ENCODE assay signal across 7 cellular contexts in genomic region chr6:46990818-46991510, GRCh38. TPM values are rescaled to one million over a fixed set of nuclear protein-coding genes. Genes with fewer than 3 reads are reported as not detected.
A peak's percentile ranks its signal among the peaks of the same experiment; 100 is the strongest.
DNase-seq lines count a peak whose midpoint lies in the region; TF ChIP-seq lines count a peak whose summit lies in the region.
"Not testable (repeated sequence)": the region's sequence is repeated elsewhere in the genome, so short reads cannot be mapped to it uniquely, and the experiment has no call there.

No MANE protein-coding gene starts in this region.

- H3K27me3 Mint-ChIP-seq in osteocyte (ENCODE audit: unreplicated experiment): peaks cover 31% of the 10 kb centered on the region

- not testable (repeated sequence) for H3K4me3 ChIP-seq in DOHH2 (ENCODE audit: low read length); SK-N-SH (ENCODE audit: low read depth in 2 of 2, low read length in 1 of 2); hepatocyte

- H3K9ac ChIP-seq in SK-N-SH: not testable (repeated sequence)

- not testable (repeated sequence) for H3F3A ChIP-seq in DOHH2 (ENCODE audit: control insufficient read depth, insufficient read depth); SK-N-SH (replicated peaks; ENCODE audit: insufficient read depth)

- H3K4me1 ChIP-seq in DOHH2 (ENCODE audit: control insufficient read depth, low read length); SK-N-SH (ENCODE audit: control insufficient read depth in 1 of 2, insufficient read depth in 2 of 2, low read depth in 1 of 2, low read length in 1 of 2); hepatocyte (ENCODE audit: insufficient read depth): not testable (repeated sequence)

- POLR2A ChIA-PET in SK-N-SH (lab: Yijun Ruan, JAX): not testable (repeated sequence)

- H4K20me1 ChIP-seq in DOHH2 (ENCODE audit: control insufficient read depth, insufficient read depth, low read depth, low read length); SK-N-SH (ENCODE audit: insufficient read depth); hepatocyte (ENCODE audit: insufficient read depth, poor library complexity, severe bottlenecking): not testable (repeated sequence)

- not testable (repeated sequence) for H3K36me3 ChIP-seq in DOHH2 (ENCODE audit: control insufficient read depth, low read length); SK-N-SH (replicated peaks in 1 of 2; ENCODE audit: control insufficient read depth in 1 of 2, insufficient read depth in 2 of 2, low read length in 1 of 2); hepatocyte (replicated peaks; ENCODE audit: insufficient read depth, low read depth)

- H3K4me1 Mint-ChIP-seq in osteocyte (ENCODE audit: unreplicated experiment): not testable (repeated sequence)

- not testable (repeated sequence) for H3K4me2 ChIP-seq in DOHH2 (ENCODE audit: low read length); SK-N-SH
- H3K4me2 ChIP-seq in hepatocyte: peak overlapping the region; percentile 8

- peak; percentile 68 for TF ChIP-seq RAD21 in SK-N-SH (IDR thresholded peaks at IDR 0.05; ENCODE audit: low read length)

- not testable (repeated sequence) for H3K27ac ChIP-seq in DOHH2 (ENCODE audit: low read depth, low read length); SK-N-SH (ENCODE audit: low read depth in 2 of 2, low read length in 1 of 2)
- peak overlapping the region; percentile 7 for H3K27ac ChIP-seq in hepatocyte

- H2AFZ ChIP-seq in SK-N-SH (ENCODE audit: low read depth): not testable (repeated sequence)
- H2AFZ ChIP-seq in hepatocyte: peak overlapping the region; percentile 24

- H3K27ac Mint-ChIP-seq in osteocyte (ENCODE audit: unreplicated experiment): not testable (repeated sequence)

- H3K4me3 Mint-ChIP-seq in osteocyte (ENCODE audit: unreplicated experiment): not testable (repeated sequence)

- peak; percentile 46 for DNase-seq in KBM-7
- DNase-seq in NCI-H446 treated with DMSO at 0.1 percent for 48 hours (lab: John Stamatoyannopoulos, UW): peak; percentile 10
- DNase-seq in SK-N-SH: peak; percentile 21
- peak; percentile 51 to 83 for DNase-seq in dermis microvascular lymphatic vessel endothelial cell (ENCODE audit: low read depth in 2 of 2)
- DNase-seq in hepatocyte (ENCODE audit: low spot score): peak; percentile 67
- DNase-seq in osteocyte (ENCODE audit: extremely low spot score, unreplicated experiment): not testable (repeated sequence)

- in situ Hi-C loops in KBM-7 (cut with MboI; ENCODE audit: low pct_unique_long_range_greater_than_20kb, low sequenced_read_pairs): not testable (repeated sequence)

- H3K36me3 Mint-ChIP-seq in osteocyte (ENCODE audit: unreplicated experiment): not testable (repeated sequence)

- 10% methylated on average over 6 of the region's 6 CpGs for WGBS in SK-N-SH (ENCODE audit: low lambda C conversion rate)
- WGBS in hepatocyte (ENCODE audit: low lambda C conversion rate, missing lambda C conversion rate): 63% methylated on average over 6 of the region's 6 CpGs

- peak; percentile 49 for TF ChIP-seq CTCF in DOHH2 (IDR thresholded peaks at IDR 0.05; ENCODE audit: low read depth, low read length, poor library complexity, severe bottlenecking)
- TF ChIP-seq CTCF in SK-N-SH (IDR thresholded peaks at IDR 0.05): peak; percentile 71
- TF ChIP-seq CTCF in hepatocyte (IDR thresholded peaks at IDR 0.05; ENCODE audit: poor library complexity): peak; percentile 76
- TF ChIP-seq CTCF in osteocyte (IDR thresholded peaks at IDR 0.05): peak; percentile 51

- not testable (repeated sequence) for H3K27me3 ChIP-seq in DOHH2 (ENCODE audit: control insufficient read depth, low read length); SK-N-SH (ENCODE audit: insufficient read depth); hepatocyte

- not testable (repeated sequence) for H3K9me2 ChIP-seq in DOHH2 (replicated peaks; ENCODE audit: control insufficient read depth, low read length); SK-N-SH; hepatocyte (replicated peaks; ENCODE audit: insufficient read depth)

- CTCF ChIA-PET in SK-N-SH (lab: Yijun Ruan, JAX): interaction anchor here (0.6 to 1.6 kb wide), 7 partner anchors 9 to 143 kb away, joined by 3 to 4 read pairs (median 3); no protein-coding TSS in a partner anchor

- not testable (repeated sequence) for H3K9me3 Mint-ChIP-seq in osteocyte (ENCODE audit: unreplicated experiment)

- H3K79me2 ChIP-seq in DOHH2 (ENCODE audit: control insufficient read depth, low read length); SK-N-SH (ENCODE audit: insufficient read depth); hepatocyte: not testable (repeated sequence)

- not testable (repeated sequence) for H3K9me3 ChIP-seq in DOHH2 (ENCODE audit: control insufficient read depth, insufficient read depth, low read length); SK-N-SH; hepatocyte (ENCODE audit: low read depth)

- TF ChIP-seq EP300 in SK-N-SH (IDR thresholded peaks at IDR 0.05; ENCODE audit: borderline replicate concordance in 1 of 2, low read depth in 1 of 2, low read length in 1 of 2): not testable (repeated sequence)

TF ChIP-seq in SK-N-SH, 30 proteins besides CTCF, POLR2A, EP300 and RAD21:
- 0 out of 2 replicates have a peak, but pooled peaks have one; percentile 26 for TF ChIP-seq SMC3 (IDR thresholded peaks at IDR 0.05; ENCODE audit: low read depth, low read length)

RNA-seq across cellular contexts. Expression of gene ADGRF1, which starts 51.2 kb away (rescaled TPM):
- polyA plus RNA-seq in SK-N-SH (2012; rRNA removed) (not detected in 2 replicates), hepatocyte (0.32 and 1.7 TPM in 2 replicates)
- not detected in 2 replicates for polyA plus RNA-seq in SK-N-SH (2012; cell fraction: cytosol; rRNA removed)
- polyA plus RNA-seq in SK-N-SH (2012; cell fraction: nucleus; rRNA removed): not detected in 2 replicates
- total RNA-seq in dermis microvascular lymphatic vessel endothelial cell (not detected in 2 replicates), hepatocyte (1.5 and 2.8 TPM in 2 replicates), osteocyte (not detected in 2 replicates)
